ENCODE assay signal across 8 cellular contexts in genomic region chr16:48244863-48245195, GRCh38. TPM values are rescaled to one million over a fixed set of nuclear protein-coding genes. Genes with fewer than 3 reads are reported as not detected.
DNase-seq lines count a peak whose midpoint lies in the region; ATAC-seq and TF ChIP-seq lines count a peak whose summit lies in the region.

No MANE protein-coding gene starts in this region.

- peak overlapping the region; percentile 83 for H3K4me3 Mint-ChIP-seq in activated CD4-positive, alpha-beta memory T cell treated with anti-CD3 and anti-CD28 coated beads for 36 hours
- peak overlapping the region; percentile 98 for H3K4me3 Mint-ChIP-seq in stimulated activated effector memory CD8-positive, alpha-beta T cell treated with anti-CD3 and anti-CD28 coated beads, Interleukin-12 subunit alpha, Interleukin-12 subunit beta, amount 100 ng/mL, for 72 hours

- peaks cover 36% of the 10 kb centered on the region for H3K4me1 Mint-ChIP-seq in activated CD4-positive, alpha-beta memory T cell treated with anti-CD3 and anti-CD28 coated beads for 36 hours (ENCODE audit: low read depth)
- peaks cover 23% of the 10 kb centered on the region for H3K4me1 Mint-ChIP-seq in stimulated activated effector memory CD8-positive, alpha-beta T cell treated with anti-CD3 and anti-CD28 coated beads, Interleukin-12 subunit alpha, Interleukin-12 subunit beta, amount 100 ng/mL, for 72 hours

- no peaks in the 10 kb centered on the region for H3K27me3 ChIP-seq in iPS DF 6.9 (ENCODE audit: control insufficient read depth, insufficient read depth, low read length)

- H3K9me3 ChIP-seq in iPS DF 6.9 (ENCODE audit: control insufficient read depth, insufficient read depth, low read length): no peaks in the 10 kb centered on the region

- peaks cover 13% of the 10 kb centered on the region for H3K9me3 Mint-ChIP-seq in activated CD4-positive, alpha-beta memory T cell treated with anti-CD3 and anti-CD28 coated beads for 36 hours
- H3K9me3 Mint-ChIP-seq in stimulated activated effector memory CD8-positive, alpha-beta T cell treated with anti-CD3 and anti-CD28 coated beads, Interleukin-12 subunit alpha, Interleukin-12 subunit beta, amount 100 ng/mL, for 72 hours: no peaks in the 10 kb centered on the region

- no peaks in the 10 kb centered on the region for H3K36me3 Mint-ChIP-seq in activated CD4-positive, alpha-beta memory T cell treated with anti-CD3 and anti-CD28 coated beads for 36 hours
- peaks cover 13% of the 10 kb centered on the region for H3K36me3 Mint-ChIP-seq in stimulated activated effector memory CD8-positive, alpha-beta T cell treated with anti-CD3 and anti-CD28 coated beads, Interleukin-12 subunit alpha, Interleukin-12 subunit beta, amount 100 ng/mL, for 72 hours

- peak overlapping the region; percentile 84; the same call in 1 of the 2 replicates for H3K4me3 ChIP-seq in iPS DF 6.9 (ENCODE audit: low read length)

- H3K27ac ChIP-seq in iPS DF 6.9 (ENCODE audit: low read length): no peak overlapping the region

- POLR2A ChIA-PET in HEK293T (lab: Yijun Ruan, JAX): no interaction called here
- POLR2A ChIA-PET in activated CD4-positive, alpha-beta memory T cell treated with anti-CD3 and anti-CD28 coated beads for 36 hours (lab: Charles Lee): interaction anchor here (1.2 to 1.6 kb wide), 2 partner anchors 368 to 386 kb away, joined by 3 read pairs; no protein-coding TSS in a partner anchor

- H3K4me1 ChIP-seq in iPS DF 6.9 (ENCODE audit: control insufficient read depth, insufficient read depth, low read length): no peaks in the 10 kb centered on the region

- CTCF ChIA-PET in HEK293T (lab: Yijun Ruan, JAX): no interaction called here
- CTCF ChIA-PET in activated CD4-positive, alpha-beta memory T cell treated with anti-CD3 and anti-CD28 coated beads for 36 hours (lab: Charles Lee): interaction anchor here (1.2 to 2.0 kb wide), 2 partner anchors 88 to 378 kb away, joined by 3 to 9 read pairs; no protein-coding TSS in a partner anchor

- H3K27ac Mint-ChIP-seq in activated CD4-positive, alpha-beta memory T cell treated with anti-CD3 and anti-CD28 coated beads for 36 hours: peak overlapping the region; percentile 78
- peak overlapping the region; percentile 94 for H3K27ac Mint-ChIP-seq in stimulated activated effector memory CD8-positive, alpha-beta T cell treated with anti-CD3 and anti-CD28 coated beads, Interleukin-12 subunit alpha, Interleukin-12 subunit beta, amount 100 ng/mL, for 72 hours

- no peaks in the 10 kb centered on the region for H3K27me3 Mint-ChIP-seq in activated CD4-positive, alpha-beta memory T cell treated with anti-CD3 and anti-CD28 coated beads for 36 hours

- no peak for ATAC-seq in stimulated activated effector memory CD8-positive, alpha-beta T cell treated with anti-CD3 and anti-CD28 coated beads, Interleukin-12 subunit alpha, Interleukin-12 subunit beta, amount 100 ng/mL, for 72 hours
- ATAC-seq in activated CD4-positive, CD25-positive, alpha-beta regulatory T cell treated with anti-CD3 and anti-CD28 coated beads, Interleukin-2, amount 50 U/mL, for 24 hours: no peak
- ATAC-seq in HG03196 (IDR thresholded peaks at IDR 0.05; ENCODE audit: unreplicated experiment): no peak

- no peaks in the 10 kb centered on the region for H3K36me3 ChIP-seq in iPS DF 6.9 (ENCODE audit: control insufficient read depth, insufficient read depth, low read length)

- WGBS in iPS DF 6.9 (ENCODE audit: insufficient coverage, insufficient read length): no CpG with 5 or more reads among the region's 8 CpGs

- DNase-seq in HEK293T (ENCODE audit: extremely low spot score) (no peak), iPS DF 6.9 (ENCODE audit: low read depth, low spot score) (no peak), pons (ENCODE audit: low spot score) (no peak), NCI-H526 treated with DMSO at 0.1 percent for 48 hours (lab: John Stamatoyannopoulos, UW) (no peak)
- no peak for DNase-seq in activated CD4-positive, alpha-beta memory T cell treated with anti-CD3 and anti-CD28 coated beads for 36 hours
- no peak for DNase-seq in stimulated activated effector memory CD8-positive, alpha-beta T cell treated with anti-CD3 and anti-CD28 coated beads, Interleukin-12 subunit alpha, Interleukin-12 subunit beta, amount 100 ng/mL, for 72 hours (ENCODE audit: low spot score in 2 of 2)

- intact Hi-C loops in activated CD4-positive, alpha-beta memory T cell treated with anti-CD3 and anti-CD28 coated beads for 36 hours (cut with micrococcal nuclease): loop anchor here (1.0 to 5.0 kb wide), 2 partner anchors 13 to 72 kb away; no protein-coding TSS in a partner anchor

TF ChIP-seq in HEK293T, 16 proteins besides CTCF, POLR2A, EP300 and RAD21:
- TF ChIP-seq HDGF (IDR thresholded peaks at IDR 0.05; ENCODE audit: borderline replicate concordance) (no peak), CTBP1 (IDR thresholded peaks at IDR 0.05; ENCODE audit: borderline replicate concordance) (no peak), L3MBTL2 (conservative IDR thresholded peaks at IDR 0.05) (0 out of 2 replicates have a peak, but pooled peaks have one; percentile 4), NFRKB (IDR thresholded peaks at IDR 0.05) (no peak)

RNA-seq across cellular contexts. Expression of gene LONP2, which starts 0.7 kb away (rescaled TPM):
- total RNA-seq in activated CD4-positive, alpha-beta memory T cell treated with anti-CD3 and anti-CD28 coated beads for 36 hours: 10 to 100 TPM; 56.6 to 56.8 TPM

RNA-seq across cellular contexts. Expression of gene ABCC11, which starts 2.5 kb away (rescaled TPM):
- under 1 TPM; 0.15 to 0.33 TPM for total RNA-seq in activated CD4-positive, alpha-beta memory T cell treated with anti-CD3 and anti-CD28 coated beads for 36 hours
